Comparison of ENCODE assay signal across 19 cellular contexts in genomic region chr10:42936580-42936979, GRCh38.
DNase-seq lines count a peak whose midpoint lies in the region; ATAC-seq, FAIRE-seq and TF ChIP-seq lines count a peak whose summit lies in the region.
"Had no signal": no experiment of that assay in that cellular context is flagged by ENCODE, and none has a peak within 500 bp of the region (broad histone marks: within the 10 kb centered on the region; RNA-seq: fewer than 3 reads in every experiment).

No MANE protein-coding gene starts in this region.

- H3K4me3 ChIP-seq in CD8-positive, alpha-beta memory T cell (ENCODE audit: low read length): no peak overlapping the region
- H3K4me3 ChIP-seq: A549, HAP-1 had no signal

- in situ Hi-C loops in GM13976 (cut with MboI; ENCODE audit: low sequenced_read_pairs, unreplicated experiment): no loop called here

- H3K36me3 ChIP-seq in CD8-positive, alpha-beta memory T cell (ENCODE audit: insufficient read depth, low read length): no peaks in the 10 kb centered on the region
- H3K36me3 ChIP-seq: BE2C, HAP-1 had no signal

- intact Hi-C loops in sciatic nerve (cut with DNase I): no loop called here

- no peaks in the 10 kb centered on the region for H3K9me3 ChIP-seq in CD8-positive, alpha-beta memory T cell (ENCODE audit: low read length)
- H3K9me3 ChIP-seq: A549, BE2C, HAP-1 had no signal

- no peak overlapping the region for H3K4me3 Mint-ChIP-seq in activated CD8-positive, alpha-beta memory T cell treated with anti-CD3 and anti-CD28 coated beads, Interleukin-2, amount 10 ng/mL, durations not matched to agents 7 days and 5 days
- H3K4me3 Mint-ChIP-seq in CD8-positive, alpha-beta memory T cell: no peak overlapping the region
- H3K4me3 Mint-ChIP-seq: CD4-positive, alpha-beta memory T cell had no signal

- H3K36me3 Mint-ChIP-seq in activated CD8-positive, alpha-beta memory T cell treated with anti-CD3 and anti-CD28 coated beads, Interleukin-2, amount 10 ng/mL, durations not matched to agents 7 days and 5 days: no peaks in the 10 kb centered on the region
- no peaks in the 10 kb centered on the region for H3K36me3 Mint-ChIP-seq in CD8-positive, alpha-beta memory T cell
- H3K36me3 Mint-ChIP-seq: CD4-positive, alpha-beta memory T cell had no signal

- no peak overlapping the region for H3K27ac ChIP-seq in CD8-positive, alpha-beta memory T cell (ENCODE audit: low read depth, low read length)
- H3K27ac ChIP-seq: A549, C4-2B had no signal

- ATAC-seq in activated CD8-positive, alpha-beta memory T cell treated with anti-CD3 and anti-CD28 coated beads, Interleukin-2, amount 10 ng/mL, durations not matched to agents 7 days and 5 days: no peak
- ATAC-seq in sciatic nerve: no peak
- ATAC-seq: A549 had no signal

- peaks cover 6% of the 10 kb centered on the region for H3K4me1 Mint-ChIP-seq in activated CD8-positive, alpha-beta memory T cell treated with anti-CD3 and anti-CD28 coated beads, Interleukin-2, amount 10 ng/mL, durations not matched to agents 7 days and 5 days
- peaks cover 4 to 17% (median 7%) of the 10 kb centered on the region in 3 donors for H3K4me1 Mint-ChIP-seq in CD8-positive, alpha-beta memory T cell

- POLR2A ChIA-PET in CD8-positive, alpha-beta memory T cell (lab: Charles Lee): no interaction called here

- no peaks in the 10 kb centered on the region for H3K4me1 ChIP-seq in CD8-positive, alpha-beta memory T cell (ENCODE audit: insufficient read depth, low read length)
- H3K4me1 ChIP-seq: A549, HAP-1 had no signal

- no peaks in the 10 kb centered on the region for H3K9me3 Mint-ChIP-seq in activated CD8-positive, alpha-beta memory T cell treated with anti-CD3 and anti-CD28 coated beads, Interleukin-2, amount 10 ng/mL, durations not matched to agents 7 days and 5 days (ENCODE audit: low read depth)
- H3K9me3 Mint-ChIP-seq in CD8-positive, alpha-beta memory T cell: peaks cover 0 to 4% (median 0%) of the 10 kb centered on the region in 5 donors
- H3K9me3 Mint-ChIP-seq: CD4-positive, alpha-beta memory T cell had no signal

- H3K27ac Mint-ChIP-seq in activated CD8-positive, alpha-beta memory T cell treated with anti-CD3 and anti-CD28 coated beads, Interleukin-2, amount 10 ng/mL, durations not matched to agents 7 days and 5 days: no peak overlapping the region
- no peak overlapping the region for H3K27ac Mint-ChIP-seq in CD8-positive, alpha-beta memory T cell
- H3K27ac Mint-ChIP-seq: CD4-positive, alpha-beta memory T cell had no signal

- no peak for TF ChIP-seq CTCF in GM13976 (IDR thresholded peaks at IDR 0.05; ENCODE audit: borderline replicate concordance, control extremely low read depth, extremely low read depth, insufficient read depth, missing control alignments)

- DNase-seq in GM13976 (ENCODE audit: low spot score) (peak; percentile 11), mesenteric fat pad (ENCODE audit: low spot score) (peak; percentile 73), sciatic nerve (ENCODE audit: low spot score) (peak; percentile 31), GM19239 (ENCODE audit: insufficient read length, low spot score) (no peak)
- DNase-seq in activated CD8-positive, alpha-beta memory T cell treated with anti-CD3 and anti-CD28 coated beads, Interleukin-2, amount 10 ng/mL, durations not matched to agents 7 days and 5 days: peak; percentile 27
- no peak for DNase-seq in CD8-positive, alpha-beta memory T cell
- DNase-seq: BE2C; CD4-positive, alpha-beta memory T cell; COR-L47; DMS153; DMS79 treated with DMSO at 0.1 percent for 48 hours; EL had no signal

- CTCF ChIA-PET in activated CD8-positive, alpha-beta memory T cell treated with anti-CD3 and anti-CD28 coated beads, Interleukin-2, amount 10 ng/mL, durations not matched to agents 7 days and 5 days (lab: Charles Lee): no interaction called here
- CTCF ChIA-PET in CD8-positive, alpha-beta memory T cell (lab: Charles Lee): no interaction called here

- H3K27me3 ChIP-seq in CD8-positive, alpha-beta memory T cell (ENCODE audit: insufficient read depth, low read length, poor library complexity, severe bottlenecking): no peaks in the 10 kb centered on the region
- H3K27me3 ChIP-seq: BE2C had no signal

- FAIRE-seq in GM19239 (lab: Jason Lieb, UNC): no peak
- FAIRE-seq: A549, D721Med, G401.6, GM12891, H1 had no signal

- H3K27me3 Mint-ChIP-seq in activated CD8-positive, alpha-beta memory T cell treated with anti-CD3 and anti-CD28 coated beads, Interleukin-2, amount 10 ng/mL, durations not matched to agents 7 days and 5 days: peaks cover 34% of the 10 kb centered on the region
- H3K27me3 Mint-ChIP-seq in CD8-positive, alpha-beta memory T cell: peaks cover 23 to 47% of the 10 kb centered on the region in 2 donors

Comparison
In these comparisons a context has a peak if more than half of its experiments do, and no peak if none do; other contexts are left out.
1. DNase-seq: peak in GM13976 (single experiment), activated CD8-positive, alpha-beta memory T cell treated with anti-CD3 and anti-CD28 coated beads, Interleukin-2, amount 10 ng/mL, durations not matched to agents 7 days and 5 days (single experiment), mesenteric fat pad (single experiment) and sciatic nerve (single experiment); none in GM19239 (single experiment) and CD8-positive, alpha-beta memory T cell (0 of 5).